ENCODE assay signal across 16 cellular contexts in the genomic region with DNA sequence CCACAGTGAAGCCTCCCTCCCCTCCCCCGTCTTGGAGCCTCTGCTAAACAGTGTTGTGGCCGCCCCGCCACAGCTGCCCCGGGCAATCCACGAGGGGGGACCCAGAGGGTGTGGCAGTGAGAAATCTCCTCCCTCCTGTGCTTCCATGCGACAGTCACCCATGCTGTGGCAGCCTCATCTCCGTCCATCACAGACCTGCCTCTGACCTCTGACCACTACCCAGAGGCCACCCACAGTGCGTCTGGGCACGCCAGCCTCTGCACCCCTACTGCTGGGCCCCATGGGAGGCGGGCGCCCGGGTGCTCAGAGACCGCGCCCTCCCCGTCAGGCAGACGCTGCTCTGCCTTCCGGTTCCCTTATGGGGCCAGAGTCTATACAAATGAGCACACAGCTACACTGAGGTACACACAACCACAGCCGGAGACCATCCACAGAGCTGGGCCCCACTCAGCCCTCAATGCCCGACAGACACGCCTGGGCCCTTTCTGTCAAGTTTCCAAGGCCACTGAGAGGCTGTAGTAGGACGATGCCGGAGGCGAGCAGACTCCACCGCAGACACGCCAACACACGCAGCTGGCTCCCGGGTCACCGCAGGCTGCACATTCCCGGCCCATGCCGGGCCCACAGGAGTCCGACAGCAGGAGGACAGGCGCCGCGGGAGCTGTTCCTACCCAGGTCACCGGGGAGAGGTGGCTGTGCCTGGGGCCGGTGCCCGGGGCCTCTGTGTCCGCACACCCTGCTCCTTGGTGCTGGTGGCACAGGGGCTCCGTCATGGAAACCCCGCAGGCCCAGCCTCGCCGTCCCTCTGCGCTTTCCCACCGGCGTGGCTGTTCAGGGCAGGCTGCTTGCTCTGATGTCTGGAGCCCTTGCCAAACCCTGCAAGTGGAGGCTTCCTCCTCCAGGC. TPM values are rescaled to one million over a fixed set of nuclear protein-coding genes. Genes with fewer than 3 reads are reported as not detected.
DNase-seq lines count a peak whose midpoint lies in the region; ATAC-seq, FAIRE-seq and TF ChIP-seq lines count a peak whose summit lies in the region.
"Had no signal": no experiment of that assay in that cellular context is flagged by ENCODE, and none has a peak within 500 bp of the region (broad histone marks: within the 10 kb centered on the region; RNA-seq: fewer than 3 reads in every experiment).

No MANE protein-coding gene starts in this region.

- H3K4me3 Mint-ChIP-seq in activated T-cell treated with anti-CD3 and anti-CD28 coated beads, Interleukin-2, amount 50 U/mL, for 72 hours, result no peak overlapping the region

- no peak for ATAC-seq in activated T-cell treated with anti-CD3 and anti-CD28 coated beads, Interleukin-2, amount 50 U/mL, for 72 hours (replicated peaks in 1 of 2)

- dilution Hi-C loops in mammary epithelial cell (cut with HindIII; ENCODE audit: low sequenced_read_pairs), result loop anchor here (5.0 kb wide), 2 partner anchors 39 to 104 kb away; no protein-coding TSS in a partner anchor

- H3K27ac Mint-ChIP-seq in activated T-cell treated with anti-CD3 and anti-CD28 coated beads, Interleukin-2, amount 50 U/mL, for 72 hours, result no peak overlapping the region
- H3K27ac Mint-ChIP-seq: effector memory CD8-positive, alpha-beta T cell had no signal

- intact Hi-C loops in kidney (cut with DNase I) (no loop called here), mammary epithelial cell (cut with micrococcal nuclease) (no loop called here)

- no peaks in the 10 kb centered on the region for H3K36me3 Mint-ChIP-seq in activated T-cell treated with anti-CD3 and anti-CD28 coated beads, Interleukin-2, amount 50 U/mL, for 72 hours (ENCODE audit: insufficient read depth in 2 of 2)

- DNase-seq in DMS53 (lab: John Stamatoyannopoulos, UW) (peak; percentile 66), DMS53 treated with DMSO at 0.1 percent for 48 hours (lab: John Stamatoyannopoulos, UW; ENCODE audit: unreplicated experiment) (no peak), SHP77 treated with DMSO at 0.1 percent for 48 hours (lab: John Stamatoyannopoulos, UW) (peak; percentile 37), kidney (peak; percentile 78), suprapubic skin (ENCODE audit: low spot score in 2 of 2) (no peak), NCI-H1105 treated with DMSO at 0.1 percent for 48 hours (lab: John Stamatoyannopoulos, UW) (no peak), mammary epithelial cell (no peak)
- DNase-seq in activated T-cell treated with anti-CD3 and anti-CD28 coated beads, Interleukin-2, amount 50 U/mL, for 72 hours, result no peak
- DNase-seq: cerebellar nuclear complex had no signal

- H3K79me2 ChIP-seq in mammary epithelial cell (ENCODE audit: insufficient read depth, low read length), result no peaks in the 10 kb centered on the region

- in situ Hi-C loops in mammary epithelial cell (cut with MboI; ENCODE audit: low sequenced_read_pairs in 2 of 2), result no loop called here

- peaks cover 42% of the 10 kb centered on the region for H3K27me3 ChIP-seq in suprapubic skin
- H3K27me3 ChIP-seq in mammary epithelial cell (ENCODE audit: insufficient read depth, low read length), result no peaks in the 10 kb centered on the region
- H3K27me3 ChIP-seq: ascending aorta had no signal

- no peak for TF ChIP-seq EP300 in suprapubic skin (IDR thresholded peaks at IDR 0.05)

- BruUV-seq in mammary epithelial cell (replicated peaks; lab: Mats Ljungman, UMichigan), result no TSS peak

- H4K20me1 ChIP-seq in mammary epithelial cell (ENCODE audit: insufficient read depth, low read length), result no peaks in the 10 kb centered on the region

- H3K36me3 ChIP-seq in kidney (ENCODE audit: control insufficient read depth in 1 of 2, insufficient read depth in 2 of 2, low read length in 2 of 2) (no peaks in the 10 kb centered on the region), suprapubic skin (no peaks in the 10 kb centered on the region), mammary epithelial cell (ENCODE audit: insufficient read depth, low read length) (no peaks in the 10 kb centered on the region)
- H3K36me3 ChIP-seq: ascending aorta, upper lobe of left lung had no signal

- H3K4me2 ChIP-seq in mammary epithelial cell (ENCODE audit: insufficient read depth, low read depth, low read length), result no peak overlapping the region

- H3K9me3 ChIP-seq in kidney (ENCODE audit: control insufficient read depth in 1 of 2, low read length in 2 of 2) (no peaks in the 10 kb centered on the region), suprapubic skin (no peaks in the 10 kb centered on the region), mammary epithelial cell (replicated peaks; ENCODE audit: insufficient read depth, low read length) (no peaks in the 10 kb centered on the region)
- H3K9me3 ChIP-seq: ascending aorta, upper lobe of left lung had no signal

- H3K4me3 ChIP-seq in kidney (ENCODE audit: low read length in 2 of 2), result no peak overlapping the region
- H3K4me3 ChIP-seq in suprapubic skin, result peak overlapping the region; percentile 0
- H3K4me3 ChIP-seq in mammary epithelial cell (replicated peaks in 1 of 3; ENCODE audit: insufficient read depth in 1 of 3, low read depth in 2 of 3, low read length in 3 of 3), result no peak overlapping the region

- H2AFZ ChIP-seq in mammary epithelial cell (ENCODE audit: low read depth, low read length), result no peak overlapping the region

- H3K27ac ChIP-seq in kidney (ENCODE audit: low read depth in 2 of 2, low read length in 2 of 2) (no peak overlapping the region), suprapubic skin (no peak overlapping the region), mammary epithelial cell (ENCODE audit: insufficient read depth, low read depth, low read length) (no peak overlapping the region)
- H3K27ac ChIP-seq: 22Rv1, ascending aorta, upper lobe of left lung had no signal

- TF ChIP-seq POLR2A in suprapubic skin (IDR thresholded peaks at IDR 0.05), result no peak

- 50% methylated on average over 19 of the region's 45 CpGs for WGBS in suprapubic skin
- 57% methylated on average over 21 of the region's 45 CpGs for WGBS in mammary epithelial cell (ENCODE audit: low coverage, missing lambda C conversion rate)

- CTCF ChIA-PET in mammary epithelial cell (lab: Charles Lee; ENCODE audit: low non-redundant PET), result no interaction called here

- H3K4me1 ChIP-seq in kidney (ENCODE audit: control insufficient read depth in 1 of 2, insufficient read depth in 1 of 2, low read depth in 1 of 2, low read length in 2 of 2) (peaks cover 7% of the 10 kb centered on the region in 2 donors), suprapubic skin (peaks cover 26% of the 10 kb centered on the region), mammary epithelial cell (ENCODE audit: insufficient read depth, low read length) (peaks cover 8% of the 10 kb centered on the region)
- H3K4me1 ChIP-seq: ascending aorta had no signal

- H3K9ac ChIP-seq in kidney (ENCODE audit: low read length in 2 of 2) (no peak overlapping the region), mammary epithelial cell (ENCODE audit: insufficient read depth, low read length) (no peak overlapping the region)

- H3K4me1 Mint-ChIP-seq in activated T-cell treated with anti-CD3 and anti-CD28 coated beads, Interleukin-2, amount 50 U/mL, for 72 hours (ENCODE audit: low read depth), result peaks cover 4% of the 10 kb centered on the region

- H3K9me3 Mint-ChIP-seq in activated T-cell treated with anti-CD3 and anti-CD28 coated beads, Interleukin-2, amount 50 U/mL, for 72 hours, result no peaks in the 10 kb centered on the region
- H3K9me3 Mint-ChIP-seq: effector memory CD8-positive, alpha-beta T cell had no signal

- no peak for FAIRE-seq in kidney (lab: Jason Lieb, UNC)

- TF ChIP-seq CTCF in kidney (IDR thresholded peaks at IDR 0.05; ENCODE audit: borderline replicate concordance, extremely low read depth, insufficient read depth) (no peak), suprapubic skin (IDR thresholded peaks at IDR 0.05) (no peak), mammary epithelial cell (conservative IDR thresholded peaks at IDR 0.05 in 1 of 2, IDR thresholded peaks at IDR 0.05 in 1 of 2; ENCODE audit: extremely low read depth in 1 of 2, insufficient read depth in 1 of 2, low read depth in 1 of 2, low read length in 2 of 2) (no peak)

- no peaks in the 10 kb centered on the region for H3K27me3 Mint-ChIP-seq in activated T-cell treated with anti-CD3 and anti-CD28 coated beads, Interleukin-2, amount 50 U/mL, for 72 hours (ENCODE audit: low read depth)

RNA-seq across cellular contexts. Expression of gene TMEM52, which starts 23.9 kb away (rescaled TPM):
- total RNA-seq in kidney (0.50 TPM), suprapubic skin (1 to 10 TPM; 2.2 to 6.0 (median 4.5) TPM), mammary epithelial cell (1 to 10 TPM in 1 of 2 donors, under 1 TPM in 1; 0.67 to 1.6 TPM)
- polyA plus RNA-seq in kidney (ENCODE audit: insufficient read depth, low read depth, low replicate concordance) (5.1 TPM), mammary epithelial cell (1.3 TPM)
- polyA minus RNA-seq in mammary epithelial cell, result not detected
- total RNA-seq in activated T-cell treated with anti-CD3 and anti-CD28 coated beads, Interleukin-2, amount 50 U/mL, for 72 hours, result 1 to 10 TPM in 1 of 2 donors, under 1 TPM in 1; 0.88 to 1.0 TPM
- total RNA-seq: ascending aorta; osteocyte; T-helper 1 cell treated with Interleukin-12 subunit alpha and Interleukin-12 subunit beta and Interleukin-4 antibody, amounts not matched to agents 30 ng/mL and 1 ng/mL, for 36 hours had no signal

RNA-seq across cellular contexts. Expression of gene CALML6, which starts 27.9 kb away (rescaled TPM):
- total RNA-seq in kidney, result 0.13 TPM
- polyA plus RNA-seq in kidney (ENCODE audit: insufficient read depth, low read depth, low replicate concordance), result 1.2 TPM
- total RNA-seq in suprapubic skin, result 1 to 10 TPM in 1 of 4 donors, under 1 TPM in 2, not detected in 1; 0.30 to 3.3 (median 0.81) TPM
- 1 to 10 TPM in 1 of 2 donors, under 1 TPM in 1; 0.67 to 1.1 TPM for total RNA-seq in mammary epithelial cell
- 0.20 TPM for polyA plus RNA-seq in mammary epithelial cell
- not detected for polyA minus RNA-seq in mammary epithelial cell
- total RNA-seq in activated T-cell treated with anti-CD3 and anti-CD28 coated beads, Interleukin-2, amount 50 U/mL, for 72 hours, result 1 to 10 TPM; 1.8 TPM
- total RNA-seq: ascending aorta; G401; T-helper 1 cell treated with Interleukin-12 subunit alpha and Interleukin-12 subunit beta and Interleukin-4 antibody, amounts not matched to agents 30 ng/mL and 1 ng/mL, for 36 hours had no signal

RNA-seq across cellular contexts. Expression of gene GNB1, which starts 52.1 kb away (rescaled TPM):
- total RNA-seq in kidney (347 TPM), suprapubic skin (100 to 1,000 TPM; 121 to 159 (median 153) TPM), mammary epithelial cell (100 to 1,000 TPM; 105 to 480 TPM)
- polyA plus RNA-seq in kidney (ENCODE audit: insufficient read depth, low read depth, low replicate concordance) (144 TPM), mammary epithelial cell (441 TPM)
- 553 TPM for polyA minus RNA-seq in mammary epithelial cell
- 100 to 1,000 TPM; 350 to 418 TPM for total RNA-seq in activated T-cell treated with anti-CD3 and anti-CD28 coated beads, Interleukin-2, amount 50 U/mL, for 72 hours

Comparison
In these comparisons a context has a peak if more than half of its experiments do, and no peak if none do; other contexts are left out.
1. DNase-seq: peak in DMS53 (single experiment), SHP77 treated with DMSO at 0.1 percent for 48 hours (single experiment) and kidney (single experiment); none in DMS53 treated with DMSO at 0.1 percent for 48 hours (single experiment), suprapubic skin (0 of 2), NCI-H1105 treated with DMSO at 0.1 percent for 48 hours (single experiment), mammary epithelial cell (single experiment) and activated T-cell treated with anti-CD3 and anti-CD28 coated beads, Interleukin-2, amount 50 U/mL, for 72 hours (0 of 2).